Comparison of ENCODE assay signal across 25 cellular contexts in genomic region chr5:153050496-153051179, GRCh38.
DNase-seq lines count a peak whose midpoint lies in the region; ATAC-seq, FAIRE-seq and TF ChIP-seq lines count a peak whose summit lies in the region.
"Had no signal": no experiment of that assay in that cellular context is flagged by ENCODE, and none has a peak within 500 bp of the region (broad histone marks: within the 10 kb centered on the region; RNA-seq: fewer than 3 reads in every experiment).

No MANE protein-coding gene starts in this region.

- ATAC-seq in pancreas: no peak
- no peak for ATAC-seq in left lung
- ATAC-seq: A549, GM12878 had no signal

- no peaks in the 10 kb centered on the region for H3K36me3 ChIP-seq in bronchial epithelial cell (ENCODE audit: control insufficient read depth, insufficient read depth, low read length)
- no peaks in the 10 kb centered on the region for H3K36me3 ChIP-seq in pancreas
- H3K36me3 ChIP-seq in left lung: no peaks in the 10 kb centered on the region
- H3K36me3 ChIP-seq: BE2C; BLaER1 treated with 17β-estradiol and CSF1 and Interleukin-3, amounts not matched to agents 10 nM and 100 nM had no signal

- POLR2A ChIA-PET in RWPE1 (lab: Yijun Ruan, JAX; ENCODE audit: low non-redundant PET): no interaction called here

- 53 to 58% methylated on average over 1 of the region's 1 CpG for WGBS in pancreas, 2 donors

- H3K27ac ChIP-seq in RWPE1: no peak overlapping the region
- peak overlapping the region; percentile 12 for H3K27ac ChIP-seq in epithelial cell of prostate
- H3K27ac ChIP-seq in pancreas: no peak overlapping the region
- no peak overlapping the region for H3K27ac ChIP-seq in left lung
- H3K27ac ChIP-seq: A549; BLaER1 treated with 17β-estradiol and CSF1 and Interleukin-3, amounts not matched to agents 10 nM and 100 nM; GM23248 had no signal

- intact Hi-C loops in pancreas (cut with DNase I): no loop called here
- intact Hi-C loops in left lung (cut with DNase I): no loop called here

- FAIRE-seq in bronchial epithelial cell (lab: Jason Lieb, UNC) (no peak), pancreas (lab: Jason Lieb, UNC) (no peak)
- FAIRE-seq: A549, D721Med, GM12878, GM19239, H1 had no signal

- CTCF ChIA-PET in RWPE1 (lab: Yijun Ruan, JAX): interaction anchor here (0.6 to 0.8 kb wide), 2 partner anchors 9 to 435 kb away, joined by 3 read pairs; no protein-coding TSS in a partner anchor

- H3K4me3 ChIP-seq in bronchial epithelial cell (ENCODE audit: low read depth, low read length) (no peak overlapping the region), pancreas (no peak overlapping the region), left lung (no peak overlapping the region)
- H3K4me3 ChIP-seq: A549; BLaER1 treated with 17β-estradiol and CSF1 and Interleukin-3, amounts not matched to agents 10 nM and 100 nM; GM12878; GM23248 had no signal

- TF ChIP-seq CTCF in RWPE1 (conservative IDR thresholded peaks at IDR 0.05; ENCODE audit: low read depth): no peak
- TF ChIP-seq CTCF in bronchial epithelial cell (IDR thresholded peaks at IDR 0.05; ENCODE audit: insufficient read depth, low read length, severe bottlenecking): no peak
- TF ChIP-seq CTCF in pancreas (IDR thresholded peaks at IDR 0.05): no peak
- TF ChIP-seq CTCF in left lung (IDR thresholded peaks at IDR 0.05): no peak

- DNase-seq in RWPE1 (ENCODE audit: low spot score) (peak; percentile 8), bronchial epithelial cell (ENCODE audit: low read depth) (peak; percentile 29), epithelial cell of prostate (ENCODE audit: low read depth, low spot score) (no peak), pancreas (no peak), putamen (ENCODE audit: low spot score) (no peak), left lung (no peak)
- DNase-seq: 8988T; ACHN; AML-193; BE2C; CD4-positive, alpha-beta T cell; CD8-positive, alpha-beta memory T cell; DMS 273 treated with DMSO at 0.1 percent for 48 hours; DMS79; EL; GDM1; GM23248; H7; HCEC 1CT had no signal

- H3K27me3 ChIP-seq in bronchial epithelial cell (ENCODE audit: control insufficient read depth, insufficient read depth, low read length): no peaks in the 10 kb centered on the region
- H3K27me3 ChIP-seq in pancreas: no peaks in the 10 kb centered on the region
- no peaks in the 10 kb centered on the region for H3K27me3 ChIP-seq in left lung
- H3K27me3 ChIP-seq: BE2C; BLaER1 treated with 17β-estradiol and CSF1 and Interleukin-3, amounts not matched to agents 10 nM and 100 nM had no signal

- H3K4me1 ChIP-seq in pancreas: no peaks in the 10 kb centered on the region
- H3K4me1 ChIP-seq in left lung: no peaks in the 10 kb centered on the region
- H3K4me1 ChIP-seq: A549; BE2C; BLaER1 treated with 17β-estradiol and CSF1 and Interleukin-3, amounts not matched to agents 10 nM and 100 nM had no signal

- H3K9me3 ChIP-seq in pancreas (no peaks in the 10 kb centered on the region), left lung (no peaks in the 10 kb centered on the region)
- H3K9me3 ChIP-seq: A549, BE2C had no signal

Comparison
In these comparisons a context has a peak if more than half of its experiments do, and no peak if none do; other contexts are left out.
1. DNase-seq: peak in RWPE1 (single experiment) and bronchial epithelial cell (single experiment); none in epithelial cell of prostate (single experiment), pancreas (0 of 6), putamen (single experiment) and left lung (0 of 2).